Comparison of ENCODE assay signal across 8 cellular contexts in genomic region chr3:119293761-119294401, GRCh38. TPM values are rescaled to one million over a fixed set of nuclear protein-coding genes. Genes with fewer than 3 reads are reported as not detected.
DNase-seq lines count a peak whose midpoint lies in the region; ATAC-seq and TF ChIP-seq lines count a peak whose summit lies in the region.

Gene ARHGAP31, plus strand, starts transcription at chr3:119294383. Its CDS starts 522 bp downstream, at chr3:119294905.

- DNase-seq in GM10266 (ENCODE audit: extremely low spot score) (peak; percentile 78), GM23338 (ENCODE audit: low spot score) (peak; percentile 78), M059J (ENCODE audit: low read depth) (peak; percentile 80), cardiac fibroblast (ENCODE audit: low read depth in 2 of 2) (peak; percentile 67 to 88), kidney epithelial cell (ENCODE audit: low read depth) (no peak), middle frontal gyrus (ENCODE audit: extremely low spot score, low spot score) (no peak)
- peak; percentile 40 to 48 (median 44) for DNase-seq in activated CD4-positive, CD25-positive, alpha-beta regulatory T cell (lab: John Stamatoyannopoulos, UW)
- peak; percentile 73 to 84 for DNase-seq in stimulated activated CD4-positive, alpha-beta T cell treated with anti-CD3 and anti-CD28 coated beads, Interleukin-15, amount 100 ng/mL, for 48 hours (ENCODE audit: low read depth in 2 of 2)

- no peak within 1 kb of the TSS for H3K27ac ChIP-seq in GM23338 (ENCODE audit: low read depth)

- peaks cover 23% of the 10 kb centered on the region for H3K27me3 Mint-ChIP-seq in GM23338 (ENCODE audit: insufficient read depth, low read depth, poor library complexity)

- H2AFZ ChIP-seq in GM23338: peak within 1 kb of the TSS; percentile 99

- H3K9me3 Mint-ChIP-seq in GM23338: no peaks in the 10 kb centered on the region

- H3F3A ChIP-seq in GM23338 (replicated peaks; ENCODE audit: low read depth): peaks cover 2% of the 10 kb centered on the region; the same call in 1 of the 2 replicates

- H3K36me3 ChIP-seq in GM23338 (ENCODE audit: insufficient read depth) (no peaks in the 10 kb centered on the region), kidney epithelial cell (ENCODE audit: control insufficient read depth, insufficient read depth, low read length) (no peaks in the 10 kb centered on the region)

- H3K4me1 ChIP-seq in GM23338 (ENCODE audit: insufficient read depth): peaks cover 48% of the 10 kb centered on the region

- H3K9me2 ChIP-seq in GM23338 (ENCODE audit: insufficient read depth): no peaks in the 10 kb centered on the region; the same call in 1 of the 2 replicates

- peak; percentile 66 for ATAC-seq in GM23338

- H3K36me3 Mint-ChIP-seq in GM23338 (ENCODE audit: low read depth): no peaks in the 10 kb centered on the region

- peaks cover 38% of the 10 kb centered on the region for H3K4me1 Mint-ChIP-seq in GM23338

- no peak within 1 kb of the TSS for H3K27ac Mint-ChIP-seq in GM23338

- H4K20me1 ChIP-seq in GM23338 (replicated peaks; ENCODE audit: insufficient read depth): no peaks in the 10 kb centered on the region

- TF ChIP-seq CTCF in GM10266 (IDR thresholded peaks at IDR 0.05; ENCODE audit: control insufficient read depth, insufficient read depth, low read depth, missing control alignments) (no peak), GM23338 (conservative IDR thresholded peaks at IDR 0.05; ENCODE audit: low read depth in 2 of 2) (no peak), cardiac fibroblast (IDR thresholded peaks at IDR 0.05; ENCODE audit: low read depth, low read length) (no peak), kidney epithelial cell (IDR thresholded peaks at IDR 0.05; ENCODE audit: insufficient read depth, low read length, poor library complexity, severe bottlenecking) (no peak)

- H3K4me2 ChIP-seq in GM23338: peak within 1 kb of the TSS; percentile 94

- no peaks in the 10 kb centered on the region; the same call in 1 of the 2 replicates for H3K79me2 ChIP-seq in GM23338 (replicated peaks; ENCODE audit: insufficient read depth)

- H3K27me3 ChIP-seq in GM23338 (ENCODE audit: insufficient read depth) (peaks cover 33% of the 10 kb centered on the region), kidney epithelial cell (ENCODE audit: control insufficient read depth, insufficient read depth, low read length) (no peaks in the 10 kb centered on the region)

- H3K4me3 ChIP-seq in GM23338 (peak within 1 kb of the TSS; percentile 76), cardiac fibroblast (replicated peaks in 1 of 2; ENCODE audit: low read depth in 2 of 2, low read length in 2 of 2) (peak within 1 kb of the TSS; percentile 57 to 81), kidney epithelial cell (ENCODE audit: low read depth, low read length) (peak within 1 kb of the TSS; percentile 59)

- peak within 1 kb of the TSS; percentile 81 for H3K4me3 Mint-ChIP-seq in GM23338

TF ChIP-seq in GM23338, 12 proteins besides CTCF, POLR2A, EP300 and RAD21:
- peak; percentile 50 for TF ChIP-seq POLR2AphosphoS5 (IDR thresholded peaks at IDR 0.05; ENCODE audit: low read depth)
- TF ChIP-seq ETS1 (IDR thresholded peaks at IDR 0.05): no peak

RNA-seq across cellular contexts. Expression of gene ARHGAP31, which starts in this region (rescaled TPM):
- total RNA-seq in GM23338 (2014; rRNA removed; shearing (Covaris generic)): 4.2 and 4.3 TPM in 2 replicates
- 0.61 and 1.2 TPM in 2 replicates for polyA plus RNA-seq in GM23338 (2016; fragmentation: Nextera tagmentation; extraction: Ambion mirVana)
- 7.8 and 10.5 TPM in 2 replicates for total RNA-seq in M059J (2014; rRNA removed; shearing (Covaris generic))
- 17.0 and 18.5 TPM in 2 replicates for total RNA-seq in kidney epithelial cell

Comparison
In these comparisons a context has a peak if more than half of its experiments do, and no peak if none do; other contexts are left out.
1. DNase-seq: peak in GM10266 (single experiment), GM23338 (single experiment), M059J (single experiment), activated CD4-positive, CD25-positive, alpha-beta regulatory T cell (4 of 4), cardiac fibroblast (2 of 2) and stimulated activated CD4-positive, alpha-beta T cell treated with anti-CD3 and anti-CD28 coated beads, Interleukin-15, amount 100 ng/mL, for 48 hours (2 of 2); none in kidney epithelial cell (single experiment) and middle frontal gyrus (single experiment).
2. Peak in every context shown above with its lines, with median percentiles within 50 percentile points of each other: H3K4me3 ChIP-seq.